In genomic region chr12:88471641-88472040, GRCh38 we compare ENCODE assay signal across 9 cellular contexts.
DNase-seq lines count a peak whose midpoint lies in the region; ATAC-seq and TF ChIP-seq lines count a peak whose summit lies in the region.
"Had no signal": no experiment of that assay in that cellular context is flagged by ENCODE, and none has a peak within 500 bp of the region (broad histone marks: within the 10 kb centered on the region; RNA-seq: fewer than 3 reads in every experiment).

No MANE protein-coding gene starts in this region.

- H3K27me3 ChIP-seq in gastrocnemius medialis: no peaks in the 10 kb centered on the region
- H3K27me3 ChIP-seq: body of pancreas had no signal

- no peak overlapping the region for H3K27ac ChIP-seq in gastrocnemius medialis
- H3K27ac ChIP-seq: body of pancreas had no signal

- no peak overlapping the region for H3K4me3 ChIP-seq in gastrocnemius medialis
- H3K4me3 ChIP-seq: body of pancreas had no signal

- no peaks in the 10 kb centered on the region for H3K9me3 ChIP-seq in gastrocnemius medialis
- H3K9me3 ChIP-seq: body of pancreas had no signal

- no peak overlapping the region for H3K27ac Mint-ChIP-seq in activated CD8-positive, alpha-beta T cell treated with anti-CD3 and anti-CD28 coated beads, Interleukin-2, amount 10 ng/mL, durations not matched to agents 7 days and 5 days

- in situ Hi-C loops in gastrocnemius medialis (cut with MboI; ENCODE audit: low sequenced_read_pairs in 4 of 4): no loop called here

- peak; percentile 50 to 70 for ATAC-seq in gastrocnemius medialis
- no peak for ATAC-seq in activated CD8-positive, alpha-beta T cell treated with anti-CD3 and anti-CD28 coated beads, Interleukin-2, amount 10 ng/mL, durations not matched to agents 7 days and 5 days
- no peak for ATAC-seq in GM19455 (IDR thresholded peaks at IDR 0.05; ENCODE audit: unreplicated experiment)
- ATAC-seq: body of pancreas had no signal

- H3K4me1 ChIP-seq in gastrocnemius medialis: peaks cover 0 to 9% of the 10 kb centered on the region in 2 donors
- H3K4me1 ChIP-seq: body of pancreas had no signal

- H3K27me3 Mint-ChIP-seq in activated CD8-positive, alpha-beta T cell treated with anti-CD3 and anti-CD28 coated beads, Interleukin-2, amount 10 ng/mL, durations not matched to agents 7 days and 5 days (ENCODE audit: low read depth): no peaks in the 10 kb centered on the region

- H3K36me3 Mint-ChIP-seq in activated CD8-positive, alpha-beta T cell treated with anti-CD3 and anti-CD28 coated beads, Interleukin-2, amount 10 ng/mL, durations not matched to agents 7 days and 5 days (ENCODE audit: low read depth): no peaks in the 10 kb centered on the region

- intact Hi-C loops in gastrocnemius medialis (cut with DNase I; ENCODE audit: low total_unique reads): no loop called here
- intact Hi-C loops in posterior vena cava (cut with DNase I): no loop called here

- DNase-seq in H4 (ENCODE audit: low spot score) (peak; percentile 61), T1000 (lab: John Stamatoyannopoulos, UW) (peak; percentile 86), fibroblast of the conjunctiva (ENCODE audit: low read depth) (peak; percentile 32), gastrocnemius medialis (peak in 1 of 2 donors; percentile 11), posterior vena cava (ENCODE audit: low spot score) (no peak), NOMO-1 treated with dmso at 0.1 percent for 144 hours (lab: John Stamatoyannopoulos, UW; ENCODE audit: unreplicated experiment) (no peak)
- no peak for DNase-seq in activated CD8-positive, alpha-beta T cell treated with anti-CD3 and anti-CD28 coated beads, Interleukin-2, amount 10 ng/mL, durations not matched to agents 7 days and 5 days

- H3K9me3 Mint-ChIP-seq in activated CD8-positive, alpha-beta T cell treated with anti-CD3 and anti-CD28 coated beads, Interleukin-2, amount 10 ng/mL, durations not matched to agents 7 days and 5 days (ENCODE audit: insufficient read depth): no peaks in the 10 kb centered on the region

- no peak overlapping the region for H3K4me3 Mint-ChIP-seq in activated CD8-positive, alpha-beta T cell treated with anti-CD3 and anti-CD28 coated beads, Interleukin-2, amount 10 ng/mL, durations not matched to agents 7 days and 5 days

- no peak for TF ChIP-seq POLR2A in gastrocnemius medialis (IDR thresholded peaks at IDR 0.05)

- H3K36me3 ChIP-seq in gastrocnemius medialis: no peaks in the 10 kb centered on the region

- POLR2A ChIA-PET in activated CD8-positive, alpha-beta T cell treated with anti-CD3 and anti-CD28 coated beads, Interleukin-2, amount 10 ng/mL, durations not matched to agents 7 days and 5 days (lab: Charles Lee): no interaction called here

- no peaks in the 10 kb centered on the region for H3K4me1 Mint-ChIP-seq in activated CD8-positive, alpha-beta T cell treated with anti-CD3 and anti-CD28 coated beads, Interleukin-2, amount 10 ng/mL, durations not matched to agents 7 days and 5 days (ENCODE audit: low read depth)

- TF ChIP-seq CTCF in gastrocnemius medialis (IDR thresholded peaks at IDR 0.05 in 4 of 5, conservative IDR thresholded peaks at IDR 0.05 in 1 of 5): no peak

- CTCF ChIA-PET in activated CD8-positive, alpha-beta T cell treated with anti-CD3 and anti-CD28 coated beads, Interleukin-2, amount 10 ng/mL, durations not matched to agents 7 days and 5 days (lab: Charles Lee): no interaction called here

Comparison
In these comparisons a context has a peak if more than half of its experiments do, and no peak if none do; other contexts are left out.
1. DNase-seq: peak in H4 (single experiment), T1000 (single experiment) and fibroblast of the conjunctiva (single experiment); none in posterior vena cava (single experiment), NOMO-1 treated with dmso at 0.1 percent for 144 hours (single experiment) and activated CD8-positive, alpha-beta T cell treated with anti-CD3 and anti-CD28 coated beads, Interleukin-2, amount 10 ng/mL, durations not matched to agents 7 days and 5 days (single experiment).
2. ATAC-seq: peak in gastrocnemius medialis (2 of 2); none in activated CD8-positive, alpha-beta T cell treated with anti-CD3 and anti-CD28 coated beads, Interleukin-2, amount 10 ng/mL, durations not matched to agents 7 days and 5 days (single experiment) and GM19455 (single experiment).